10 cellular contexts compared by ENCODE assay signal in genomic region chr22:41910050-41910598, GRCh38. TPM values are rescaled to one million over a fixed set of nuclear protein-coding genes. Genes with fewer than 3 reads are reported as not detected.
DNase-seq lines count a peak whose midpoint lies in the region; ATAC-seq and TF ChIP-seq lines count a peak whose summit lies in the region.
"Had no signal": no experiment of that assay in that cellular context is flagged by ENCODE, and none has a peak within 500 bp of the region (broad histone marks: within the 10 kb centered on the region; RNA-seq: fewer than 3 reads in every experiment).

No MANE protein-coding gene starts in this region.

- TF ChIP-seq CTCF in GM20000 (IDR thresholded peaks at IDR 0.05; ENCODE audit: extremely low read depth, missing control alignments) = no peak
- no peak for TF ChIP-seq CTCF in adrenal gland (IDR thresholded peaks at IDR 0.05)
- no peak for TF ChIP-seq CTCF in smooth muscle cell (IDR thresholded peaks at IDR 0.05; ENCODE audit: borderline replicate concordance, insufficient read depth, poor library complexity, severe bottlenecking)
- TF ChIP-seq CTCF in omental fat pad (IDR thresholded peaks at IDR 0.05) = no peak

- H3K9ac ChIP-seq in smooth muscle cell (ENCODE audit: low read depth) = no peak overlapping the region

- 5 to 6% (median 5%) methylated on average over 12 to 76 of the region's 76 CpGs; no CpG with 5 or more reads in 1 of the 4 donors for WGBS in adrenal gland, 4 donors
- WGBS in smooth muscle cell (ENCODE audit: low lambda C conversion rate) = 4% methylated on average over 23 of the region's 76 CpGs

- H3K4me3 ChIP-seq in adrenal gland (peak overlapping the region in 1 of 4 donors; percentile 49), iPS-18c (ENCODE audit: insufficient read depth, low read depth, low read length) (peak overlapping the region; percentile 34), smooth muscle cell (peak overlapping the region; percentile 38)

- H3K79me2 ChIP-seq in smooth muscle cell (ENCODE audit: low read depth) = no peaks in the 10 kb centered on the region

- peaks cover 55% of the 10 kb centered on the region for H4K20me1 ChIP-seq in smooth muscle cell (ENCODE audit: low read depth)

- DNase-seq in GM20000 (ENCODE audit: low spot score) (peak; percentile 60), adrenal gland (peak in 1 of 7 donors; percentile 38), smooth muscle cell (lab: John Stamatoyannopoulos, UW; ENCODE audit: unreplicated experiment) (no peak), medulla oblongata (ENCODE audit: extremely low spot score) (no peak), omental fat pad (ENCODE audit: low spot score) (no peak), glomerular visceral epithelial cell (ENCODE audit: extremely low spot score) (no peak)
- DNase-seq: NCI-H1694 treated with DMSO at 0.1 percent for 48 hours had no signal

- TF ChIP-seq POLR2A in adrenal gland (IDR thresholded peaks at IDR 0.05) = no peak

- H3K4me1 ChIP-seq in adrenal gland (replicated peaks in 1 of 2) = peaks cover 24 to 38% of the 10 kb centered on the region in 2 donors
- H3K4me1 ChIP-seq in smooth muscle cell (ENCODE audit: low read depth) = peaks cover 6% of the 10 kb centered on the region

- H3K27me3 ChIP-seq in adrenal gland (peaks cover 7% of the 10 kb centered on the region), smooth muscle cell (ENCODE audit: low read depth) (peaks cover 64% of the 10 kb centered on the region)

- H3K9me3 ChIP-seq in adrenal gland (replicated peaks in 1 of 3) (no peaks in the 10 kb centered on the region), iPS-18c (ENCODE audit: control insufficient read depth, insufficient read depth, low read length) (peaks cover 2% of the 10 kb centered on the region), smooth muscle cell (replicated peaks; ENCODE audit: low read depth) (no peaks in the 10 kb centered on the region)

- H3K36me3 ChIP-seq in adrenal gland (replicated peaks in 1 of 2) (peaks cover 0 to 15% of the 10 kb centered on the region in 2 donors), smooth muscle cell (ENCODE audit: low read depth) (no peaks in the 10 kb centered on the region)

- H3F3A ChIP-seq in smooth muscle cell (ENCODE audit: low read depth) = no peaks in the 10 kb centered on the region

- ATAC-seq in GM19035 (IDR thresholded peaks at IDR 0.05; ENCODE audit: unreplicated experiment) (no peak), omental fat pad (ENCODE audit: low FRiP score) (no peak)

- no peak overlapping the region for H2AFZ ChIP-seq in smooth muscle cell (ENCODE audit: low read depth)

- H3K27ac ChIP-seq in adrenal gland (peak overlapping the region in 4 of 5 donors; percentile 18 to 73 (median 62)), smooth muscle cell (ENCODE audit: low read depth) (no peak overlapping the region)

- H3K4me2 ChIP-seq in smooth muscle cell = peak overlapping the region; percentile 89

- intact Hi-C loops in adrenal gland (cut with DNase I) = no loop called here

RNA-seq across cellular contexts. Expression of gene SHISA8, which starts 4.8 kb away (rescaled TPM):
- total RNA-seq in adrenal gland (10 to 100 TPM; 15.1 to 55.5 (median 20.6) TPM), smooth muscle cell (not detected in 2 replicates), omental fat pad (not detected)
- polyA plus RNA-seq in adrenal gland (10 to 100 TPM in 1 of 3 donors, 1 to 10 TPM in 2; 1.4 to 10.8 (median 5.1) TPM), smooth muscle cell (0.11 TPM in 1 of 2 replicates, not detected in the other)
- total RNA-seq: temporal lobe had no signal

RNA-seq across cellular contexts. Expression of gene TNFRSF13C, which starts 16.5 kb away (rescaled TPM):
- total RNA-seq in adrenal gland (1 to 10 TPM in 5 of 8 donors, under 1 TPM in 3; 0.36 to 3.2 (median 1.4) TPM), smooth muscle cell (not detected in 2 replicates), omental fat pad (under 1 TPM; 0.16 to 0.84 (median 0.22) TPM)
- polyA plus RNA-seq in adrenal gland (under 1 TPM; 0.24 to 0.35 (median 0.24) TPM), smooth muscle cell (0.15 and 0.37 TPM in 2 replicates)

RNA-seq across cellular contexts. Expression of gene CENPM, which starts 36.8 kb away (rescaled TPM):
- total RNA-seq in adrenal gland (1 to 10 TPM in 6 of 8 donors, under 1 TPM in 1, not detected in 1; 0.88 to 4.2 (median 1.7) TPM), smooth muscle cell (3.5 and 5.6 TPM in 2 replicates), omental fat pad (1 to 10 TPM in 1 of 4 donors, under 1 TPM in 1, not detected in 2; 0.84 to 5.4 TPM)
- polyA plus RNA-seq in adrenal gland (1 to 10 TPM in 2 of 3 donors, under 1 TPM in 1; 0.92 to 2.1 (median 1.4) TPM), smooth muscle cell (13.5 and 16.0 TPM in 2 replicates)

RNA-seq across cellular contexts. Expression of gene SEPTIN3, which starts 59.1 kb away (rescaled TPM):
- total RNA-seq in adrenal gland (1 to 10 TPM in 3 of 8 donors, under 1 TPM in 3, not detected in 2; 0.14 to 4.7 (median 0.98) TPM), smooth muscle cell (0.99 and 1.3 TPM in 2 replicates), omental fat pad (under 1 TPM in 3 of 4 donors, not detected in 1; 0.13 to 0.72 (median 0.37) TPM)
- polyA plus RNA-seq in adrenal gland (1 to 10 TPM; 1.5 to 7.4 (median 6.4) TPM), smooth muscle cell (0.65 and 1.1 TPM in 2 replicates)

Comparison
In these comparisons a context has a peak if more than half of its experiments do, and no peak if none do; other contexts are left out.
1. RNA of gene SHISA8, which starts 4.8 kb away (total RNA-seq): 15.1 to 55.5 TPM in adrenal gland; not detected in smooth muscle cell and not detected in omental fat pad; every median in the first group is over 10 times any median in the second.